11 cellular contexts compared by ENCODE assay signal in the genomic region with DNA sequence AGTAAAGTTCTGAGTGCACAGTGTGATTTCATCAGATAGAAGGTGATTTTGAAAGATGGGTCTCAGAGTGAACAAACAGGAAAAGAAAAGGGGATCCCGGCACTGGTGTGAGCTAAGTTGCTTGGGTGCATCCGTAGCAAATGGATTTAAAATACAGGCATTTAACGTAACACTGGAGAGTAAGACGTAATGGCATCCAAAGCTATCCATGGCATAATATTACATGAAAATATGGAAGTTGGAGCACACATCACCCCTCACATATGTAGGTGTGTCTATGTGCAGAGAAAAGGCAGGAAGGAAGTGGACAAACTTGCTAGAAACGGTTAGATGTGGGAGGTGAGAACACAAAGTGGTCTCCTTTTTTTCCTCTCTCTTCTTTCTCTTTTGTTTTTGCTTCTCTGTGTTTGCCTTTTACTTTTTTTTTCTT. TPM values are rescaled to one million over a fixed set of nuclear protein-coding genes. Genes with fewer than 3 reads are reported as not detected.
DNase-seq lines count a peak whose midpoint lies in the region; ATAC-seq and TF ChIP-seq lines count a peak whose summit lies in the region.
"Had no signal": no experiment of that assay in that cellular context is flagged by ENCODE, and none has a peak within 500 bp of the region (broad histone marks: within the 10 kb centered on the region; RNA-seq: fewer than 3 reads in every experiment).

No MANE protein-coding gene starts in this region.

- H3K4me3 ChIP-seq in Peyer's patch, result no peak overlapping the region
- no peak overlapping the region for H3K4me3 ChIP-seq in skin epidermis
- H3K4me3 ChIP-seq in lower leg skin (ENCODE audit: low read depth, poor library complexity, severe bottlenecking), result no peak overlapping the region

- intact Hi-C loops in lower leg skin (cut with DNase I; ENCODE audit: low total_unique reads), result no loop called here

- peak; percentile 61 for ATAC-seq in GM21737 (IDR thresholded peaks at IDR 0.05; ENCODE audit: unreplicated experiment)
- ATAC-seq: Right ventricle myocardium inferior had no signal

- DNase-seq in SIG-M5 treated with dmso at 0.1 percent for 504 hours (lab: John Stamatoyannopoulos, UW; ENCODE audit: unreplicated experiment), result peak; percentile 50
- DNase-seq in SIG-M5 (lab: John Stamatoyannopoulos, UW), result no peak
- no peak for DNase-seq in Peyer's patch
- DNase-seq in GM19240 (ENCODE audit: insufficient read length, low spot score), result no peak
- no peak for DNase-seq in lower leg skin (ENCODE audit: low spot score in 2 of 2)
- no peak for DNase-seq in activated CD8-positive, alpha-beta memory T cell treated with anti-CD3 and anti-CD28 coated beads, Interleukin-2, amount 50 U/mL, for 4 hours

- no peaks in the 10 kb centered on the region for H3K27me3 ChIP-seq in Peyer's patch

- no peaks in the 10 kb centered on the region for H3K9me3 ChIP-seq in Peyer's patch

- TF ChIP-seq CTCF in Peyer's patch (IDR thresholded peaks at IDR 0.05) (no peak), lower leg skin (IDR thresholded peaks at IDR 0.05) (no peak)

- no peaks in the 10 kb centered on the region for H3K36me3 ChIP-seq in Peyer's patch

- TF ChIP-seq POLR2A in Peyer's patch (IDR thresholded peaks at IDR 0.05) (no peak), lower leg skin (IDR thresholded peaks at IDR 0.05) (no peak)

- H3K27ac ChIP-seq in Peyer's patch (peak overlapping the region in 3 of 4 donors; percentile 35 to 70 (median 43)), skin epidermis (peak overlapping the region in 11 of 21 experiments; percentile 17 to 90 (median 49))
- H3K27ac ChIP-seq: 22Rv1, parathyroid adenoma had no signal

- 68 to 76% methylated on average over 5 of the region's 5 CpGs for WGBS in lower leg skin, 2 donors

- H3K4me1 ChIP-seq in Peyer's patch, result peaks cover 0 to 6% (median 0%) of the 10 kb centered on the region in 4 donors
- H3K4me1 ChIP-seq: parathyroid adenoma had no signal

RNA-seq across cellular contexts. Expression of a gene that starts 38.2 kb away (rescaled TPM):
- total RNA-seq in Peyer's patch (100 to 1,000 TPM in 1 of 4 donors, 10 to 100 TPM in 3; 24.3 to 124 (median 30.0) TPM), lower leg skin (10 to 100 TPM; 31.1 to 59.2 (median 42.1) TPM)
